ENCODE assay signal across 8 cellular contexts in the genomic region with DNA sequence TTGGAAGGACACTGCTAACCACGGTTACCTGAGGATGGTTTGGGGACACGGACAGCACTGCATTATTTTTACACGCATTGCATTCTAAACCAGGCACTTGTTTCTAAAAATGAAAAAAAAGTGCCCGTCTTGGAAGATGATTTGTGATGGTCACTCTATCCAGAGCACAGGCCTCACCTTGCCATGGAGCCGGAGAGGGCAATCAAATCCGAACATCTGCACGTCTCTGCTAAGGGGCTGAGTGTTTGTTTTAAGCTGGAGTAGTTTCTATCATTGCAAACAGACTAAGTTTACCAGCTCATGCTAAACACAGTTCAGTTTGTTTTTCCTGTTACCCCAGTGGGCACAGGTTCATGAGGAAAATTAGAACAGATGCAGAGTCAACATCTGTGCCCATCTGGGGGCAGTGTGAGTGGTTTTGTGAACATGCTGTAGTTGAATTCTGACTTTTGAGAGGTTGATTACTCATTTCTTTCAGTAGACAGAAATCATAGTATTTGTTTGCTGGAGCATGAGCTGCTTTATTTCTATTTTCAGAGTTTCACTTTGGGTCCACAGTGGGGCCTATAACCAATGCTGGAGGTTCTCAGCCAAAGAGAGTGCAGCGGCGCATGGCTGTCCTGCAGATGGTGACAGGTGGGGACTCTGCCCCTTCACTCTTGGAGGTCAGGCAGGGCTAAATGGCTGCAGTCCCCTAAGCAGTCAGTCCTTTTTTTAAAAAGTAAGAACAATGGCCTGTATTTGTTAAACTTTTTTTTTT.
DNase-seq lines count a peak whose midpoint lies in the region; ATAC-seq and TF ChIP-seq lines count a peak whose summit lies in the region.

No MANE protein-coding gene starts in this region.

- no peaks in the 10 kb centered on the region for H3K27me3 Mint-ChIP-seq in CD8-positive, alpha-beta T cell (ENCODE audit: low read depth)
- no peaks in the 10 kb centered on the region for H3K27me3 Mint-ChIP-seq in activated CD8-positive, alpha-beta T cell treated with anti-CD3 and anti-CD28 coated beads, Interleukin-2, amount 10 ng/mL, durations not matched to agents 7 days and 5 days (ENCODE audit: low read depth)
- no peaks in the 10 kb centered on the region for H3K27me3 Mint-ChIP-seq in osteocyte (ENCODE audit: unreplicated experiment)

- H3K9me3 Mint-ChIP-seq in CD8-positive, alpha-beta T cell, result no peaks in the 10 kb centered on the region
- H3K9me3 Mint-ChIP-seq in activated CD8-positive, alpha-beta T cell treated with anti-CD3 and anti-CD28 coated beads, Interleukin-2, amount 10 ng/mL, durations not matched to agents 7 days and 5 days (ENCODE audit: insufficient read depth), result peaks cover 6% of the 10 kb centered on the region
- no peaks in the 10 kb centered on the region for H3K9me3 Mint-ChIP-seq in osteocyte (ENCODE audit: unreplicated experiment)

- ATAC-seq in CD8-positive, alpha-beta T cell, result no peak
- ATAC-seq in GM19023 (IDR thresholded peaks at IDR 0.05; ENCODE audit: unreplicated experiment) (peak; percentile 46), HG03097 (IDR thresholded peaks at IDR 0.05; ENCODE audit: low FRiP score, unreplicated experiment) (peak; percentile 51)
- no peak for ATAC-seq in activated CD8-positive, alpha-beta T cell treated with anti-CD3 and anti-CD28 coated beads, Interleukin-2, amount 10 ng/mL, durations not matched to agents 7 days and 5 days
- peak; percentile 44 for ATAC-seq in stimulated activated naive CD8-positive, alpha-beta T cell treated with anti-CD3 and anti-CD28 coated beads, Interleukin-15, Interleukin-2, amounts not matched to agents 100 U/mL and 50 U/mL, for 24 hours

- WGBS in SK-N-SH (ENCODE audit: low lambda C conversion rate), result 92% methylated on average over 9 of the region's 9 CpGs

- no peaks in the 10 kb centered on the region for H3K79me2 ChIP-seq in SK-N-SH (ENCODE audit: insufficient read depth)

- peaks cover 34% of the 10 kb centered on the region for H3K4me1 ChIP-seq in CD8-positive, alpha-beta T cell (ENCODE audit: insufficient read depth, low read length)
- H3K4me1 ChIP-seq in SK-N-SH (ENCODE audit: control insufficient read depth in 1 of 2, insufficient read depth in 2 of 2, low read depth in 1 of 2, low read length in 1 of 2), result no peaks in the 10 kb centered on the region

- no peak for TF ChIP-seq RAD21 in SK-N-SH (IDR thresholded peaks at IDR 0.05; ENCODE audit: low read length)

- H3K9me3 ChIP-seq in CD8-positive, alpha-beta T cell (ENCODE audit: low read length), result no peaks in the 10 kb centered on the region
- H3K9me3 ChIP-seq in SK-N-SH, result no peaks in the 10 kb centered on the region

- intact Hi-C loops in CD8-positive, alpha-beta T cell (cut with DNase I, micrococcal nuclease), result loop anchor here in 1 of 2 experiments (5.0 kb wide), 1 partner anchor 134 kb away; no protein-coding TSS in a partner anchor

- H3K36me3 Mint-ChIP-seq in CD8-positive, alpha-beta T cell, result no peaks in the 10 kb centered on the region
- H3K36me3 Mint-ChIP-seq in activated CD8-positive, alpha-beta T cell treated with anti-CD3 and anti-CD28 coated beads, Interleukin-2, amount 10 ng/mL, durations not matched to agents 7 days and 5 days (ENCODE audit: low read depth), result peaks cover 2% of the 10 kb centered on the region
- no peaks in the 10 kb centered on the region for H3K36me3 Mint-ChIP-seq in osteocyte (ENCODE audit: unreplicated experiment)

- H3K27ac ChIP-seq in CD8-positive, alpha-beta T cell (ENCODE audit: low read depth, low read length), result no peak overlapping the region
- no peak overlapping the region for H3K27ac ChIP-seq in SK-N-SH (ENCODE audit: low read depth in 2 of 2, low read length in 1 of 2)

- H3K9me2 ChIP-seq in SK-N-SH, result no peaks in the 10 kb centered on the region

- no peak overlapping the region for H3K4me3 Mint-ChIP-seq in CD8-positive, alpha-beta T cell
- H3K4me3 Mint-ChIP-seq in activated CD8-positive, alpha-beta T cell treated with anti-CD3 and anti-CD28 coated beads, Interleukin-2, amount 10 ng/mL, durations not matched to agents 7 days and 5 days, result no peak overlapping the region
- H3K4me3 Mint-ChIP-seq in osteocyte (ENCODE audit: unreplicated experiment), result no peak overlapping the region

- no peak overlapping the region for H2AFZ ChIP-seq in SK-N-SH (ENCODE audit: low read depth)

- peaks cover 40% of the 10 kb centered on the region for H3K4me1 Mint-ChIP-seq in CD8-positive, alpha-beta T cell (ENCODE audit: low read depth)
- peaks cover 51% of the 10 kb centered on the region for H3K4me1 Mint-ChIP-seq in activated CD8-positive, alpha-beta T cell treated with anti-CD3 and anti-CD28 coated beads, Interleukin-2, amount 10 ng/mL, durations not matched to agents 7 days and 5 days (ENCODE audit: low read depth)
- H3K4me1 Mint-ChIP-seq in osteocyte (ENCODE audit: unreplicated experiment), result peaks cover 2% of the 10 kb centered on the region

- H3F3A ChIP-seq in SK-N-SH (replicated peaks; ENCODE audit: insufficient read depth), result no peaks in the 10 kb centered on the region

- TF ChIP-seq CTCF in CD8-positive, alpha-beta T cell (IDR thresholded peaks at IDR 0.05), result peak; percentile 7
- TF ChIP-seq CTCF in SK-N-SH (IDR thresholded peaks at IDR 0.05), result no peak
- TF ChIP-seq CTCF in osteocyte (IDR thresholded peaks at IDR 0.05), result no peak

- CTCF ChIA-PET in CD8-positive, alpha-beta T cell (lab: Charles Lee), result interaction anchor here (1.2 to 1.5 kb wide), 3 partner anchors 19 to 254 kb away, joined by 3 to 9 read pairs (median 3); no protein-coding TSS in a partner anchor
- CTCF ChIA-PET in activated CD8-positive, alpha-beta T cell treated with anti-CD3 and anti-CD28 coated beads, Interleukin-2, amount 10 ng/mL, durations not matched to agents 7 days and 5 days (lab: Charles Lee), result interaction anchor here (0.7 to 7.3 kb wide), 24 partner anchors 9 to 366 kb away, joined by 3 to 191 read pairs (median 5); partner anchors contain the start of genes CASP3 and IRF2
- CTCF ChIA-PET in SK-N-SH (lab: Yijun Ruan, JAX), result interaction anchor here (1.5 kb wide), 1 partner anchor 223 kb away, joined by 3 read pairs; no protein-coding TSS in a partner anchor

- DNase-seq in CD8-positive, alpha-beta T cell, result peak in 2 of 7 experiments; percentile 6 to 25
- peak; percentile 23 for DNase-seq in activated CD8-positive, alpha-beta T cell treated with anti-CD3 and anti-CD28 coated beads, Interleukin-2, amount 10 ng/mL, durations not matched to agents 7 days and 5 days
- DNase-seq in stimulated activated naive CD8-positive, alpha-beta T cell treated with anti-CD3 and anti-CD28 coated beads, Interleukin-15, Interleukin-2, amounts not matched to agents 100 U/mL and 50 U/mL, for 24 hours, result peak; percentile 37
- DNase-seq in activated effector memory CD4-positive, alpha-beta T cell treated with anti-CD3 and anti-CD28 coated beads, Interleukin-2, amount 50 U/mL, for 16 hours, result no peak
- DNase-seq in SK-N-SH, result no peak
- no peak for DNase-seq in osteocyte (ENCODE audit: extremely low spot score, unreplicated experiment)

- TF ChIP-seq EP300 in SK-N-SH (IDR thresholded peaks at IDR 0.05; ENCODE audit: borderline replicate concordance in 1 of 2, low read depth in 1 of 2, low read length in 1 of 2), result no peak

- H3K36me3 ChIP-seq in CD8-positive, alpha-beta T cell (ENCODE audit: insufficient read depth, low read length), result no peaks in the 10 kb centered on the region
- H3K36me3 ChIP-seq in SK-N-SH (replicated peaks in 1 of 2; ENCODE audit: control insufficient read depth in 1 of 2, insufficient read depth in 2 of 2, low read length in 1 of 2), result no peaks in the 10 kb centered on the region

- H3K27ac Mint-ChIP-seq in CD8-positive, alpha-beta T cell, result peak overlapping the region; percentile 13
- peak overlapping the region; percentile 84 for H3K27ac Mint-ChIP-seq in activated CD8-positive, alpha-beta T cell treated with anti-CD3 and anti-CD28 coated beads, Interleukin-2, amount 10 ng/mL, durations not matched to agents 7 days and 5 days
- H3K27ac Mint-ChIP-seq in osteocyte (ENCODE audit: unreplicated experiment), result no peak overlapping the region

- H4K20me1 ChIP-seq in SK-N-SH (ENCODE audit: insufficient read depth), result no peaks in the 10 kb centered on the region

- no peak overlapping the region for H3K9ac ChIP-seq in SK-N-SH

- no peak overlapping the region for H3K4me2 ChIP-seq in SK-N-SH

- no peaks in the 10 kb centered on the region for H3K27me3 ChIP-seq in CD8-positive, alpha-beta T cell (ENCODE audit: insufficient read depth, low read length)
- H3K27me3 ChIP-seq in SK-N-SH (ENCODE audit: insufficient read depth), result no peaks in the 10 kb centered on the region

- no peak overlapping the region for H3K4me3 ChIP-seq in CD8-positive, alpha-beta T cell (ENCODE audit: low read depth, low read length)
- no peak overlapping the region for H3K4me3 ChIP-seq in SK-N-SH (ENCODE audit: low read depth in 2 of 2, low read length in 1 of 2)

- POLR2A ChIA-PET in CD8-positive, alpha-beta T cell (lab: Charles Lee), result interaction anchor here (0.7 to 1.0 kb wide), 2 partner anchors 254 to 351 kb away, joined by 3 read pairs; no protein-coding TSS in a partner anchor
- POLR2A ChIA-PET in activated CD8-positive, alpha-beta T cell treated with anti-CD3 and anti-CD28 coated beads, Interleukin-2, amount 10 ng/mL, durations not matched to agents 7 days and 5 days (lab: Charles Lee), result interaction anchor here (0.7 to 5.5 kb wide), 10 partner anchors 15 to 451 kb away, joined by 3 to 71 read pairs (median 4); partner anchors contain the start of genes CENPU and IRF2
- POLR2A ChIA-PET in SK-N-SH (lab: Yijun Ruan, JAX), result no interaction called here

TF ChIP-seq in SK-N-SH, 30 proteins besides CTCF, POLR2A, EP300 and RAD21:
- no peak for TF ChIP-seq TAF1 (IDR thresholded peaks at IDR 0.05; ENCODE audit: borderline replicate concordance, low read depth, low read length)
- no peak for TF ChIP-seq RXRA (IDR thresholded peaks at IDR 0.05; ENCODE audit: borderline replicate concordance, low read depth)
- TF ChIP-seq SMC3 (IDR thresholded peaks at IDR 0.05; ENCODE audit: low read depth, low read length), result no peak

Comparison
In these comparisons a context has a peak if more than half of its experiments do, and no peak if none do; other contexts are left out.
1. ATAC-seq: peak in GM19023 (single experiment), HG03097 (single experiment) and stimulated activated naive CD8-positive, alpha-beta T cell treated with anti-CD3 and anti-CD28 coated beads, Interleukin-15, Interleukin-2, amounts not matched to agents 100 U/mL and 50 U/mL, for 24 hours (single experiment); none in CD8-positive, alpha-beta T cell (single experiment) and activated CD8-positive, alpha-beta T cell treated with anti-CD3 and anti-CD28 coated beads, Interleukin-2, amount 10 ng/mL, durations not matched to agents 7 days and 5 days (single experiment).
2. DNase-seq: peak in activated CD8-positive, alpha-beta T cell treated with anti-CD3 and anti-CD28 coated beads, Interleukin-2, amount 10 ng/mL, durations not matched to agents 7 days and 5 days (single experiment) and stimulated activated naive CD8-positive, alpha-beta T cell treated with anti-CD3 and anti-CD28 coated beads, Interleukin-15, Interleukin-2, amounts not matched to agents 100 U/mL and 50 U/mL, for 24 hours (single experiment); none in activated effector memory CD4-positive, alpha-beta T cell treated with anti-CD3 and anti-CD28 coated beads, Interleukin-2, amount 50 U/mL, for 16 hours (single experiment), SK-N-SH (single experiment) and osteocyte (single experiment).